ENCODE assay signal across 1 cellular context in genomic region chr3:23396746-23397145, GRCh38.
TF ChIP-seq lines count a peak whose summit lies in the region.

No MANE protein-coding gene starts in this region.

TF ChIP-seq in HEK293, 187 proteins besides CTCF, POLR2A, EP300 and RAD21:
- TF ChIP-seq ZNF518A (tag by site-specific recombination; conservative IDR thresholded peaks at IDR 0.05; ENCODE audit: low read depth) (peak; percentile 36; the same call in 1 of the 2 replicates), ZNF121 (tag by site-specific recombination; IDR thresholded peaks at IDR 0.05) (no peak), ATF2 (tag by site-specific recombination; IDR thresholded peaks at IDR 0.05; ENCODE audit: low read depth) (0 out of 2 replicates have a peak, but pooled peaks have one; percentile 7)
TF ChIP-seq in HEK293: peak in this region for 2.
